1 cellular context compared by ENCODE assay signal in the genomic region with DNA sequence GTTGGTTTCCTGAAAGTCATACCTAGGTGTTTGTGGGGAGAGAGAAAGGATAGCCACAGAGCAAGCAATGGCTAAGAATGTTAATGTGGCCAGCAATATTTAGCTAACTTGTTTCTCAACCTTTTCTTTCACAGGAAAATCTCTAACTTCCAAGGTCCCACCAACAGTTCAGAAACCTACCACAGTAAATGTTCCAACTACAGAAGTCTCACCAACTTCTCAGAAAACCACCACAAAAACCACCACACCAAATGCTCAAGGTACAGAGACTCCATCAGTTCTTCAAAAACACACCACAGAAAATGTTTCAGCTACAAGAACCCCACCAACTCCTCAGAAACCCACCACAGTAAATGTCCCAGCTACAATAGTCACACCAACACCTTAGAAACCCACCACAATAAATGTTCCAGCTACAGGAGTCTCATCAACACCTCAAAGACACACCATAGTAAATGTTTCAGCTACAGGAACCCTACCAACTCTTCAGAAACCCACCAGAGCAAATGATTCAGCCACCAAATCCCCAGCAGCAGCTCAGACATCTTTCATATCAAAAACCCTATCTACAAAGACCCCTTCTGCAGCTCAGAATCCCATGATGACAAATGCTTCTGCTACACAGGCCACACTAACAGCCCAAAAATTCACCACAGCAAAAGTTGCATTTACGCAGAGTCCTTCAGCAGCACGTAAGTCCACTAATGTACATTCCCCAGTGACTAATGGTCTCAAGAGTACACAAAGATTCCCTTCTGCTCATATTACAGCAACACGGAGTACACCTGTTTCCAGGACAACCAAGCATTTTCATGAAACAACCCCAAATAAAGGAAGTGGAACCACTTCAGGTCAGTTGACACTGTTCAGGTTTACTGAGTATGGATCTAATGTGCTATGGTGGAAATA.
TF ChIP-seq lines count a peak whose summit lies in the region.

No MANE protein-coding gene starts in this region.

TF ChIP-seq in K562, 482 proteins besides CTCF, POLR2A, EP300 and RAD21 (continued from another document):
- TF ChIP-seq ZNF699 (CRISPR knock-in tag; IDR thresholded peaks at IDR 0.05; ENCODE audit: insufficient replicate concordance), result no peak
- peak; percentile 41; the same call in 1 of the 2 replicates for TF ChIP-seq SP1 (CRISPR knock-in tag; IDR thresholded peaks at IDR 0.05)
- no peak for TF ChIP-seq E2F3 (CRISPR knock-in tag; IDR thresholded peaks at IDR 0.05)
- TF ChIP-seq SMARCA5 (IDR thresholded peaks at IDR 0.05), result no peak
- TF ChIP-seq, protein P1, sequence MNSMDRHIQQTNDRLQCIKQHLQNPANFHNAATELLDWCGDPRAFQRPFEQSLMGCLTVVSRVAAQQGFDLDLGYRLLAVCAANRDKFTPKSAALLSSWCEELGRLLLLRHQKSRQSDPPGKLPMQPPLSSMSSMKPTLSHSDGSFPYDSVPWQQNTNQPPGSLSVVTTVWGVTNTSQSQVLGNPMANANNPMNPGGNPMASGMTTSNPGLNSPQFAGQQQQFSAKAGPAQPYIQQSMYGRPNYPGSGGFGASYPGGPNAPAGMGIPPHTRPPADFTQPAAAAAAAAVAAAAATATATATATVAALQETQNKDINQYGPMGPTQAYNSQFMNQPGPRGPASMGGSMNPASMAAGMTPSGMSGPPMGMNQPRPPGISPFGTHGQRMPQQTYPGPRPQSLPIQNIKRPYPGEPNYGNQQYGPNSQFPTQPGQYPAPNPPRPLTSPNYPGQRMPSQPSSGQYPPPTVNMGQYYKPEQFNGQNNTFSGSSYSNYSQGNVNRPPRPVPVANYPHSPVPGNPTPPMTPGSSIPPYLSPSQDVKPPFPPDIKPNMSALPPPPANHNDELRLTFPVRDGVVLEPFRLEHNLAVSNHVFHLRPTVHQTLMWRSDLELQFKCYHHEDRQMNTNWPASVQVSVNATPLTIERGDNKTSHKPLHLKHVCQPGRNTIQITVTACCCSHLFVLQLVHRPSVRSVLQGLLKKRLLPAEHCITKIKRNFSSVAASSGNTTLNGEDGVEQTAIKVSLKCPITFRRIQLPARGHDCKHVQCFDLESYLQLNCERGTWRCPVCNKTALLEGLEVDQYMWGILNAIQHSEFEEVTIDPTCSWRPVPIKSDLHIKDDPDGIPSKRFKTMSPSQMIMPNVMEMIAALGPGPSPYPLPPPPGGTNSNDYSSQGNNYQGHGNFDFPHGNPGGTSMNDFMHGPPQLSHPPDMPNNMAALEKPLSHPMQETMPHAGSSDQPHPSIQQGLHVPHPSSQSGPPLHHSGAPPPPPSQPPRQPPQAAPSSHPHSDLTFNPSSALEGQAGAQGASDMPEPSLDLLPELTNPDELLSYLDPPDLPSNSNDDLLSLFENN (IDR thresholded peaks at IDR 0.05; ENCODE audit: low read depth in 2 of 2, low read length in 2 of 2), result no peak
- 0 out of 2 replicates have a peak, but pooled peaks have one; percentile 17 for TF ChIP-seq HDGF (IDR thresholded peaks at IDR 0.05)
- no peak for TF ChIP-seq ZNF507 (tag; conservative IDR thresholded peaks at IDR 0.05)
- TF ChIP-seq, protein P2, sequence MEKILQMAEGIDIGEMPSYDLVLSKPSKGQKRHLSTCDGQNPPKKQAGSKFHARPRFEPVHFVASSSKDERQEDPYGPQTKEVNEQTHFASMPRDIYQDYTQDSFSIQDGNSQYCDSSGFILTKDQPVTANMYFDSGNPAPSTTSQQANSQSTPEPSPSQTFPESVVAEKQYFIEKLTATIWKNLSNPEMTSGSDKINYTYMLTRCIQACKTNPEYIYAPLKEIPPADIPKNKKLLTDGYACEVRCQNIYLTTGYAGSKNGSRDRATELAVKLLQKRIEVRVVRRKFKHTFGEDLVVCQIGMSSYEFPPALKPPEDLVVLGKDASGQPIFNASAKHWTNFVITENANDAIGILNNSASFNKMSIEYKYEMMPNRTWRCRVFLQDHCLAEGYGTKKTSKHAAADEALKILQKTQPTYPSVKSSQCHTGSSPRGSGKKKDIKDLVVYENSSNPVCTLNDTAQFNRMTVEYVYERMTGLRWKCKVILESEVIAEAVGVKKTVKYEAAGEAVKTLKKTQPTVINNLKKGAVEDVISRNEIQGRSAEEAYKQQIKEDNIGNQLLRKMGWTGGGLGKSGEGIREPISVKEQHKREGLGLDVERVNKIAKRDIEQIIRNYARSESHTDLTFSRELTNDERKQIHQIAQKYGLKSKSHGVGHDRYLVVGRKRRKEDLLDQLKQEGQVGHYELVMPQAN (IDR thresholded peaks at IDR 0.05; ENCODE audit: borderline replicate concordance), result no peak
- TF ChIP-seq GATAD2B (IDR thresholded peaks at IDR 0.05; ENCODE audit: borderline replicate concordance), result no peak
- peak; percentile 86 for TF ChIP-seq SPI1 (IDR thresholded peaks at IDR 0.05; ENCODE audit: borderline replicate concordance, low read depth, low read length)
- no peak for TF ChIP-seq ZNF561 (CRISPR knock-in tag; conservative IDR thresholded peaks at IDR 0.05)
- TF ChIP-seq, protein P3, sequence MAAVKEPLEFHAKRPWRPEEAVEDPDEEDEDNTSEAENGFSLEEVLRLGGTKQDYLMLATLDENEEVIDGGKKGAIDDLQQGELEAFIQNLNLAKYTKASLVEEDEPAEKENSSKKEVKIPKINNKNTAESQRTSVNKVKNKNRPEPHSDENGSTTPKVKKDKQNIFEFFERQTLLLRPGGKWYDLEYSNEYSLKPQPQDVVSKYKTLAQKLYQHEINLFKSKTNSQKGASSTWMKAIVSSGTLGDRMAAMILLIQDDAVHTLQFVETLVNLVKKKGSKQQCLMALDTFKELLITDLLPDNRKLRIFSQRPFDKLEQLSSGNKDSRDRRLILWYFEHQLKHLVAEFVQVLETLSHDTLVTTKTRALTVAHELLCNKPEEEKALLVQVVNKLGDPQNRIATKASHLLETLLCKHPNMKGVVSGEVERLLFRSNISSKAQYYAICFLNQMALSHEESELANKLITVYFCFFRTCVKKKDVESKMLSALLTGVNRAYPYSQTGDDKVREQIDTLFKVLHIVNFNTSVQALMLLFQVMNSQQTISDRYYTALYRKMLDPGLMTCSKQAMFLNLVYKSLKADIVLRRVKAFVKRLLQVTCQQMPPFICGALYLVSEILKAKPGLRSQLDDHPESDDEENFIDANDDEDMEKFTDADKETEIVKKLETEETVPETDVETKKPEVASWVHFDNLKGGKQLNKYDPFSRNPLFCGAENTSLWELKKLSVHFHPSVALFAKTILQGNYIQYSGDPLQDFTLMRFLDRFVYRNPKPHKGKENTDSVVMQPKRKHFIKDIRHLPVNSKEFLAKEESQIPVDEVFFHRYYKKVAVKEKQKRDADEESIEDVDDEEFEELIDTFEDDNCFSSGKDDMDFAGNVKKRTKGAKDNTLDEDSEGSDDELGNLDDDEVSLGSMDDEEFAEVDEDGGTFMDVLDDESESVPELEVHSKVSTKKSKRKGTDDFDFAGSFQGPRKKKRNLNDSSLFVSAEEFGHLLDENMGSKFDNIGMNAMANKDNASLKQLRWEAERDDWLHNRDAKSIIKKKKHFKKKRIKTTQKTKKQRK (IDR thresholded peaks at IDR 0.05; ENCODE audit: borderline replicate concordance, low read depth, low read length), result no peak
- no peak for TF ChIP-seq FOXP1 (CRISPR knock-in tag; IDR thresholded peaks at IDR 0.05)
- no peak for TF ChIP-seq ILF3 (IDR thresholded peaks at IDR 0.05; ENCODE audit: borderline replicate concordance)
- TF ChIP-seq, protein P4, sequence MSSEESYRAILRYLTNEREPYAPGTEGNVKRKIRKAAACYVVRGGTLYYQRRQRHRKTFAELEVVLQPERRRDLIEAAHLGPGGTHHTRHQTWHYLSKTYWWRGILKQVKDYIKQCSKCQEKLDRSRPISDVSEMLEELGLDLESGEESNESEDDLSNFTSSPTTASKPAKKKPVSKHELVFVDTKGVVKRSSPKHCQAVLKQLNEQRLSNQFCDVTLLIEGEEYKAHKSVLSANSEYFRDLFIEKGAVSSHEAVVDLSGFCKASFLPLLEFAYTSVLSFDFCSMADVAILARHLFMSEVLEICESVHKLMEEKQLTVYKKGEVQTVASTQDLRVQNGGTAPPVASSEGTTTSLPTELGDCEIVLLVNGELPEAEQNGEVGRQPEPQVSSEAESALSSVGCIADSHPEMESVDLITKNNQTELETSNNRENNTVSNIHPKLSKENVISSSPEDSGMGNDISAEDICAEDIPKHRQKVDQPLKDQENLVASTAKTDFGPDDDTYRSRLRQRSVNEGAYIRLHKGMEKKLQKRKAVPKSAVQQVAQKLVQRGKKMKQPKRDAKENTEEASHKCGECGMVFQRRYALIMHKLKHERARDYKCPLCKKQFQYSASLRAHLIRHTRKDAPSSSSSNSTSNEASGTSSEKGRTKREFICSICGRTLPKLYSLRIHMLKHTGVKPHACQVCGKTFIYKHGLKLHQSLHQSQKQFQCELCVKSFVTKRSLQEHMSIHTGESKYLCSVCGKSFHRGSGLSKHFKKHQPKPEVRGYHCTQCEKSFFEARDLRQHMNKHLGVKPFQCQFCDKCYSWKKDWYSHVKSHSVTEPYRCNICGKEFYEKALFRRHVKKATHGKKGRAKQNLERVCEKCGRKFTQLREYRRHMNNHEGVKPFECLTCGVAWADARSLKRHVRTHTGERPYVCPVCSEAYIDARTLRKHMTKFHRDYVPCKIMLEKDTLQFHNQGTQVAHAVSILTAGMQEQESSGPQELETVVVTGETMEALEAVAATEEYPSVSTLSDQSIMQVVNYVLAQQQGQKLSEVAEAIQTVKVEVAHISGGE (CRISPR knock-in tag; IDR thresholded peaks at IDR 0.05), result no peak
- TF ChIP-seq HDAC3 (IDR thresholded peaks at IDR 0.05; ENCODE audit: borderline replicate concordance, partially characterized antibody), result no peak
- TF ChIP-seq SMARCC2 (IDR thresholded peaks at IDR 0.05; ENCODE audit: low read depth), result no peak
- TF ChIP-seq FOXK2 (conservative IDR thresholded peaks at IDR 0.05 in 1 of 2, IDR thresholded peaks at IDR 0.05 in 1 of 2; ENCODE audit: low read depth in 2 of 2), result peak; percentile 55 to 63; a peak in 2 of 4 replicates
- no peak for TF ChIP-seq EWSR1 (IDR thresholded peaks at IDR 0.05; ENCODE audit: borderline replicate concordance, low read depth, partially characterized antibody)
- no peak for TF ChIP-seq ZNF444 (CRISPR knock-in tag; IDR thresholded peaks at IDR 0.05)
- peak; percentile 88 for TF ChIP-seq FOXJ2 (tag; IDR thresholded peaks at IDR 0.05)
- TF ChIP-seq NR1H2 (CRISPR knock-in tag; IDR thresholded peaks at IDR 0.05), result no peak
- no peak for TF ChIP-seq HNRNPUL1 (IDR thresholded peaks at IDR 0.05; ENCODE audit: low read length)
- 0 out of 2 replicates have a peak, but pooled peaks have one; percentile 32 for TF ChIP-seq SUPT5H (IDR thresholded peaks at IDR 0.05)
- TF ChIP-seq BACH1 (tag; IDR thresholded peaks at IDR 0.05), result no peak
- peak; percentile 63; the same call in 1 of the 2 replicates for TF ChIP-seq POLR2AphosphoS2 (IDR thresholded peaks at IDR 0.05; ENCODE audit: low read length)
- no peak for TF ChIP-seq ZZZ3 (IDR thresholded peaks at IDR 0.05)
- TF ChIP-seq SRSF1 (IDR thresholded peaks at IDR 0.05; ENCODE audit: low read depth, low read length), result no peak
- peak in 1 of 2 experiments; percentile 26; a peak in 1 of 4 replicates for TF ChIP-seq KDM1A (IDR thresholded peaks at IDR 0.05)
- TF ChIP-seq SMAD1 (IDR thresholded peaks at IDR 0.05; ENCODE audit: low read depth, low read length, partially characterized antibody), result no peak
- TF ChIP-seq FOXA3 (CRISPR knock-in tag; conservative IDR thresholded peaks at IDR 0.05 in 1 of 2, IDR thresholded peaks at IDR 0.05 in 1 of 2), result 0 out of 4 replicates have a peak, but pooled peaks of 1 of the 2 experiments have one; percentile 11
- no peak for TF ChIP-seq MEIS2 (IDR thresholded peaks at IDR 0.05; ENCODE audit: partially characterized antibody)
- 0 out of 2 replicates have a peak, but pooled peaks have one; percentile 24 for TF ChIP-seq FOSL1 (tag; conservative IDR thresholded peaks at IDR 0.05)
- TF ChIP-seq, protein P5, sequence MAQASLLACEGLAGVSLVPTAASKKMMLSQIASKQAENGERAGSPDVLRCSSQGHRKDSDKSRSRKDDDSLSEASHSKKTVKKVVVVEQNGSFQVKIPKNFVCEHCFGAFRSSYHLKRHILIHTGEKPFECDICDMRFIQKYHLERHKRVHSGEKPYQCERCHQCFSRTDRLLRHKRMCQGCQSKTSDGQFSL (CRISPR knock-in tag; IDR thresholded peaks at IDR 0.05), result no peak
- TF ChIP-seq, protein P5 (tag; IDR thresholded peaks at IDR 0.05), result no peak
TF ChIP-seq in K562: peak in this region for 12.
